ENCODE assay signal across 18 cellular contexts in the genomic region with DNA sequence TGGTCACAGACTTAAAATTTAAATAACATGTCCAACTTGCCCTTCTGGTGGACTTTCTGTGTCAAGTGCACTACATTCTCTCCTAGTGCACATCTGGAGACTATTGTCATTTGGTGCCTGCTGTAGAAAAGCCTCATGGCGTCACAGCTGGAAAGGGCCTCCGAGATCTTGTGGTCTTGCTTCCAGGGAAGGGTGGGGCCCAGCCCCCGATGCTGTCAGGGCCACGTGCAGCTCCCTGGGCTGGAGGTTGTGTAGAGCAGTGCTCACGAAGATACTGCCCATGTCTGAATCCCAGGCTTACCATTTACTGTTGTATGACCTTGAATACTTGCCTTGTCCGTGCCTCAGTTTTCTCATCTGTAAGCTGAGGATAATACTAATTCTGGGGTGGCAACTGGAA.
"Had no signal": no experiment of that assay in that cellular context is flagged by ENCODE, and none has a peak within 500 bp of the region (broad histone marks: within the 10 kb centered on the region; RNA-seq: fewer than 3 reads in every experiment).

No MANE protein-coding gene starts in this region.

- H3K9ac ChIP-seq: neural progenitor cell had no signal

- ATAC-seq: activated CD8-positive, alpha-beta T cell treated with anti-CD3 and anti-CD28 coated beads, Interleukin-2, amount 10 ng/mL, durations not matched to agents 7 days and 5 days; left lobe of liver had no signal

- H3K27ac ChIP-seq: breast epithelium, neural progenitor cell, sigmoid colon had no signal

- H3K4me2 ChIP-seq: neural progenitor cell had no signal

- H3K4me1 ChIP-seq: neural progenitor cell had no signal

- H3K9me3 ChIP-seq: breast epithelium, sigmoid colon, upper lobe of left lung had no signal

- H3K4me3 ChIP-seq: breast epithelium, dorsolateral prefrontal cortex, neural progenitor cell, sigmoid colon, upper lobe of left lung had no signal

- DNase-seq: activated CD4-positive, alpha-beta T cell treated with anti-CD3 and anti-CD28 coated beads, Interleukin-2, amount 10 ng/mL, durations not matched to agents 24 days and 14 days; activated CD4-positive, CD25-positive, alpha-beta regulatory T cell; activated CD8-positive, alpha-beta memory T cell treated with anti-CD3 and anti-CD28 coated beads, Interleukin-2, amount 50 U/mL, for 4 hours; activated CD8-positive, alpha-beta T cell treated with anti-CD3 and anti-CD28 coated beads, Interleukin-2, amount 10 ng/mL, durations not matched to agents 7 days and 5 days; activated gamma-delta T cell treated with Interleukin-2 at 50 U/mL for 16 hours; activated naive CD8-positive, alpha-beta T cell treated with anti-CD3 and anti-CD28 coated beads for 36 hours; activated T-cell treated with anti-CD3 and anti-CD28 coated beads, Interleukin-2, amount 50 U/mL, for 48 hours; endodermal cell; mesendoderm; sigmoid colon; stimulated activated CD4-positive, alpha-beta T cell treated with anti-CD3 and anti-CD28 coated beads, Interleukin-2, amount 100 ng/mL, for 48 hours; stimulated activated naive CD4-positive, alpha-beta T cell treated with Interleukin-2 at 50 U/mL for 16 hours; substantia nigra; upper lobe of left lung had no signal

- H3K36me3 ChIP-seq: breast epithelium, neural progenitor cell, sigmoid colon, upper lobe of left lung had no signal

- H2AFZ ChIP-seq: neural progenitor cell had no signal

- H3K27me3 ChIP-seq: breast epithelium, dorsolateral prefrontal cortex, neural progenitor cell, sigmoid colon, upper lobe of left lung had no signal
